ENCODE assay signal across 8 cellular contexts in the genomic region with DNA sequence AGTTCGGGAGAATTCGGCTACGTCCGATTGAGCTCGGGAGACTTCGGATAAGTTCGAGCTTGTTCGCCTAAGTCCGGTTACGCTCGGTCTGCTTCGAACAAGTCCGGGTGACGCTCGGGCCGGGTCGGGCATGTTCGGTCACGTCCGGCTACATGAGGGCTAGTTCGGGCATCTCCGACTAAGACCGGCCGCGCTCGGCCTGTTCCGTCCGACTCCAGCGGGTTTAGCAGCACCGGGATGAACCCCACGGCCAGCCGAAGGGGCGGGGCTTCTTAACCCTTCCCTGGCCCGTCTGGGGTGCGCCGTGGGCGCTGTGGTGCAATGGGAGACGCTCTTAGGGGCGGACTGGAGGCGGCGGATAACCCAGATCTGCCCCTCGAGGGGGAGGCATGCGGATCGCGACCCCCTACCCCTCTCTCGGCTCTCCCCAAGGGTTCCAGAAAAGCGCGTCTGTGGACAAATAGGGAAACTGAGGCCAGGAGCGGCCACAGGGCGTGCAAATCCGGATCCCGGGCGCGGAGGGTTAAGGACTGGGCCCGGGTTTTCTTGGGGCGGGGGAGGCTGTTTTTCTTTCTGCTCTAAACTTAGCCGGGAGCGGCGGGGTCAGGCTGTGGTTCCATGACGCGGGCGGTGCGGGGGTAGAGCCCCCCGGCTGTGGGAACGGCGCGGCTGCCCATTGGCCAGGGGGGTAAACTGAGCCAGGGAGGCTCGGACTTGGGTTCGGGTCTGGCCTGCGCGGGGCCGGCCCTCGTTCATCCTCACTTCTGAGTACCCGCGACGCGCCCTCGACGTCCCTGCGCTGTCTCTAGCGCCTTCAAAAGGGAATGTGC. TPM values are rescaled to one million over a fixed set of nuclear protein-coding genes. Genes with fewer than 3 reads are reported as not detected.
DNase-seq lines count a peak whose midpoint lies in the region; TF ChIP-seq lines count a peak whose summit lies in the region.

No MANE protein-coding gene starts in this region.

- H3K4me3 ChIP-seq in HEK293 (ENCODE audit: low read depth, low read length) (peak overlapping the region; percentile 23), SK-N-SH (ENCODE audit: low read depth in 2 of 2, low read length in 1 of 2) (peak overlapping the region; percentile 55 to 59), subcutaneous abdominal adipose tissue (ENCODE audit: low read depth in 1 of 5, low read length in 5 of 5) (peak overlapping the region; percentile 54 to 68 (median 63))

- peak overlapping the region; percentile 87 for H3K4me3 Mint-ChIP-seq in activated naive CD4-positive, alpha-beta T cell treated with anti-CD3 and anti-CD28 coated beads, Interleukin-2, amount 50 U/mL, for 24 hours

- no peaks in the 10 kb centered on the region for H3K9me3 Mint-ChIP-seq in activated naive CD4-positive, alpha-beta T cell treated with anti-CD3 and anti-CD28 coated beads, Interleukin-2, amount 50 U/mL, for 24 hours

- TF ChIP-seq CTCF in HEK293 (tag by site-specific recombination; IDR thresholded peaks at IDR 0.05), result no peak
- no peak for TF ChIP-seq CTCF in SK-N-SH (IDR thresholded peaks at IDR 0.05)

- H3K27ac Mint-ChIP-seq in activated naive CD4-positive, alpha-beta T cell treated with anti-CD3 and anti-CD28 coated beads, Interleukin-2, amount 50 U/mL, for 24 hours, result peak overlapping the region; percentile 19

- WGBS in SK-N-SH (ENCODE audit: low lambda C conversion rate), result 6% methylated on average over 38 of the region's 81 CpGs

- no peaks in the 10 kb centered on the region for H3K9me2 ChIP-seq in SK-N-SH

- TF ChIP-seq EP300 in SK-N-SH (IDR thresholded peaks at IDR 0.05; ENCODE audit: borderline replicate concordance in 1 of 2, low read depth in 1 of 2, low read length in 1 of 2), result no peak

- no peaks in the 10 kb centered on the region for H3K79me2 ChIP-seq in SK-N-SH (ENCODE audit: insufficient read depth)

- H4K20me1 ChIP-seq in SK-N-SH (ENCODE audit: insufficient read depth), result no peaks in the 10 kb centered on the region

- H3K36me3 ChIP-seq in HEK293 (ENCODE audit: control insufficient read depth in 2 of 2, insufficient read depth in 1 of 2, low read length in 2 of 2) (no peaks in the 10 kb centered on the region), SK-N-SH (replicated peaks in 1 of 2; ENCODE audit: control insufficient read depth in 1 of 2, insufficient read depth in 2 of 2, low read length in 1 of 2) (no peaks in the 10 kb centered on the region), subcutaneous abdominal adipose tissue (ENCODE audit: control insufficient read depth in 5 of 5, insufficient read depth in 5 of 5, low read length in 5 of 5) (no peaks in the 10 kb centered on the region)

- H3K4me1 Mint-ChIP-seq in activated naive CD4-positive, alpha-beta T cell treated with anti-CD3 and anti-CD28 coated beads, Interleukin-2, amount 50 U/mL, for 24 hours, result peaks cover 20% of the 10 kb centered on the region

- peak; percentile 99 for DNase-seq in ELR (ENCODE audit: low read depth)
- DNase-seq in MV-4-11 (lab: John Stamatoyannopoulos, UW), result peak; percentile 100
- DNase-seq in SK-N-SH, result peak; percentile 99
- peak; percentile 99 for DNase-seq in glomerular visceral epithelial cell (ENCODE audit: extremely low spot score)
- peak; percentile 97 for DNase-seq in non-pigmented ciliary epithelial cell (ENCODE audit: low read depth)

- POLR2A ChIA-PET in HEK293 (lab: Yijun Ruan, JAX), result interaction anchor here (0.6 to 1.7 kb wide), 7 partner anchors 9 to 224 kb away, joined by 3 to 19 read pairs (median 4); a partner anchor contains a TSS
- POLR2A ChIA-PET in SK-N-SH (lab: Yijun Ruan, JAX), result interaction anchor here (1.2 to 1.5 kb wide), 2 partner anchors 9 to 51 kb away, joined by 3 to 7 read pairs; no protein-coding TSS in a partner anchor

- H3K9ac ChIP-seq in SK-N-SH (peak overlapping the region; percentile 36; the same call in 1 of the 2 replicates), subcutaneous abdominal adipose tissue (ENCODE audit: low read length in 5 of 5) (peak overlapping the region in 4 of 5 donors; percentile 56 to 87 (median 74))

- H2AFZ ChIP-seq in SK-N-SH (ENCODE audit: low read depth), result peak overlapping the region; percentile 96

- peak overlapping the region; percentile 82 for H3K4me2 ChIP-seq in SK-N-SH

- H3K27me3 Mint-ChIP-seq in activated naive CD4-positive, alpha-beta T cell treated with anti-CD3 and anti-CD28 coated beads, Interleukin-2, amount 50 U/mL, for 24 hours, result peaks cover 44% of the 10 kb centered on the region

- H3K36me3 Mint-ChIP-seq in activated naive CD4-positive, alpha-beta T cell treated with anti-CD3 and anti-CD28 coated beads, Interleukin-2, amount 50 U/mL, for 24 hours, result no peaks in the 10 kb centered on the region

- H3K27ac ChIP-seq in HEK293 (ENCODE audit: extremely low read depth, low read depth, low read length) (no peak overlapping the region), SK-N-SH (ENCODE audit: low read depth in 2 of 2, low read length in 1 of 2) (peak overlapping the region in 1 of 2 experiments; percentile 62; a peak in 1 of 4 replicates), subcutaneous abdominal adipose tissue (ENCODE audit: low read depth, low read length) (no peak overlapping the region)

- H3K27me3 ChIP-seq in SK-N-SH (ENCODE audit: insufficient read depth) (no peaks in the 10 kb centered on the region), subcutaneous abdominal adipose tissue (ENCODE audit: control insufficient read depth in 5 of 5, insufficient read depth in 4 of 5, low read length in 5 of 5) (peaks cover 26 to 53% (median 42%) of the 10 kb centered on the region in 5 donors)

- TF ChIP-seq RAD21 in SK-N-SH (IDR thresholded peaks at IDR 0.05; ENCODE audit: low read length), result no peak

- H3K9me3 ChIP-seq in HEK293 (ENCODE audit: control insufficient read depth, insufficient read depth, low read depth, low read length) (no peaks in the 10 kb centered on the region), SK-N-SH (no peaks in the 10 kb centered on the region), subcutaneous abdominal adipose tissue (ENCODE audit: control insufficient read depth in 5 of 5, low read length in 5 of 5) (no peaks in the 10 kb centered on the region)

- H3F3A ChIP-seq in SK-N-SH (replicated peaks; ENCODE audit: insufficient read depth), result no peaks in the 10 kb centered on the region

- no peaks in the 10 kb centered on the region; the same call in 1 of the 2 replicates for H3K4me1 ChIP-seq in HEK293 (ENCODE audit: control insufficient read depth, insufficient read depth, low read length)
- peaks cover 0 to 19% of the 10 kb centered on the region in 2 experiments; a peak in 1 of 4 replicates for H3K4me1 ChIP-seq in SK-N-SH (ENCODE audit: control insufficient read depth in 1 of 2, insufficient read depth in 2 of 2, low read depth in 1 of 2, low read length in 1 of 2)
- H3K4me1 ChIP-seq in subcutaneous abdominal adipose tissue (ENCODE audit: control insufficient read depth in 5 of 5, insufficient read depth in 5 of 5, low read length in 5 of 5), result peaks cover 0 to 24% (median 22%) of the 10 kb centered on the region in 5 donors

- CTCF ChIA-PET in HEK293 (lab: Yijun Ruan, JAX) (interaction anchor here (1.0 kb wide), 2 partner anchors 17 to 104 kb away, joined by 3 to 4 read pairs; no protein-coding TSS in a partner anchor), SK-N-SH (lab: Yijun Ruan, JAX) (interaction anchor here (0.6 to 9.4 kb wide), 8 partner anchors 8 to 55 kb away, joined by 3 to 81 read pairs (median 12); a partner anchor contains a TSS)

TF ChIP-seq in SK-N-SH, 30 proteins besides CTCF, POLR2A, EP300 and RAD21:
- no peak for TF ChIP-seq RXRA (IDR thresholded peaks at IDR 0.05; ENCODE audit: borderline replicate concordance, low read depth)
- no peak for TF ChIP-seq GATA2 (CRISPR knock-in tag; IDR thresholded peaks at IDR 0.05)
- peak; percentile 25 for TF ChIP-seq CHD2 (IDR thresholded peaks at IDR 0.05; ENCODE audit: low read length, partially characterized antibody)
- no peak for TF ChIP-seq TCF12 (IDR thresholded peaks at IDR 0.05)
- TF ChIP-seq EZH2phosphoT487 (IDR thresholded peaks at IDR 0.05; ENCODE audit: borderline replicate concordance, low read depth), result no peak
- TF ChIP-seq FOXM1 (IDR thresholded peaks at IDR 0.05; ENCODE audit: low read depth), result no peak
- no peak for TF ChIP-seq RFX5 (IDR thresholded peaks at IDR 0.05; ENCODE audit: low read length)

RNA-seq across cellular contexts. Expression of a gene that starts 1.5 kb away (rescaled TPM):
- polyA plus RNA-seq in SK-N-SH (2012; rRNA removed), result 0.36 and 1.0 TPM in 2 replicates
- 0.05 and 0.26 TPM in 2 replicates for polyA plus RNA-seq in SK-N-SH (2012; cell fraction: cytosol; rRNA removed)
- polyA plus RNA-seq in SK-N-SH (2012; cell fraction: nucleus; rRNA removed), result 4.1 and 8.2 TPM in 2 replicates

RNA-seq across cellular contexts. Expression of a gene that starts 20.9 kb away (rescaled TPM):
- polyA plus RNA-seq in SK-N-SH (2012; rRNA removed), result 9.1 and 9.7 TPM in 2 replicates
- 7.7 and 10.0 TPM in 2 replicates for polyA plus RNA-seq in SK-N-SH (2012; cell fraction: cytosol; rRNA removed)
- 13.1 and 19.6 TPM in 2 replicates for polyA plus RNA-seq in SK-N-SH (2012; cell fraction: nucleus; rRNA removed)

RNA-seq across cellular contexts. Expression of a gene that starts 31.7 kb away (rescaled TPM):
- polyA plus RNA-seq in SK-N-SH (2012; rRNA removed), result 17.5 and 20.6 TPM in 2 replicates
- polyA plus RNA-seq in SK-N-SH (2012; cell fraction: cytosol; rRNA removed), result 9.7 and 13.5 TPM in 2 replicates
- 8.2 and 8.6 TPM in 2 replicates for polyA plus RNA-seq in SK-N-SH (2012; cell fraction: nucleus; rRNA removed)

RNA-seq across cellular contexts. Expression of a gene that starts 49.5 kb away (rescaled TPM):
- 1.9 and 2.5 TPM in 2 replicates for polyA plus RNA-seq in SK-N-SH (2012; rRNA removed)
- 0.19 and 0.41 TPM in 2 replicates for polyA plus RNA-seq in SK-N-SH (2012; cell fraction: cytosol; rRNA removed)
- 16.0 and 19.5 TPM in 2 replicates for polyA plus RNA-seq in SK-N-SH (2012; cell fraction: nucleus; rRNA removed)

RNA-seq across cellular contexts. Expression of a gene that starts 51.1 kb away (rescaled TPM):
- polyA plus RNA-seq in SK-N-SH (2012; rRNA removed), result 10.7 and 11.6 TPM in 2 replicates
- polyA plus RNA-seq in SK-N-SH (2012; cell fraction: cytosol; rRNA removed), result 4.4 and 6.7 TPM in 2 replicates
- 4.5 and 5.5 TPM in 2 replicates for polyA plus RNA-seq in SK-N-SH (2012; cell fraction: nucleus; rRNA removed)
